Comparison of ENCODE assay signal across 9 cellular contexts in genomic region chr1:46133181-46133658, GRCh38. TPM values are rescaled to one million over a fixed set of nuclear protein-coding genes. Genes with fewer than 3 reads are reported as not detected.
A peak's percentile ranks its signal among the peaks of the same experiment; 100 is the strongest.
DNase-seq lines count a peak whose midpoint lies in the region; ATAC-seq and TF ChIP-seq lines count a peak whose summit lies in the region.
"Had no signal": no experiment of that assay in that cellular context is flagged by ENCODE, and none has a peak within 500 bp of the region (broad histone marks: within the 10 kb centered on the region; RNA-seq: fewer than 3 reads in every experiment).

No MANE protein-coding gene starts in this region.

- H3K4me3 ChIP-seq in ACC112 (ENCODE audit: low read depth, low read length) (peak overlapping the region; percentile 96), lower lobe of right lung (peak overlapping the region; percentile 76), upper lobe of left lung (peak overlapping the region; percentile 53 to 75 (median 56))

- WGBS in upper lobe of left lung, 2 donors: 0% methylated on average over 19 to 21 of the region's 22 CpGs

- no peaks in the 10 kb centered on the region for H3K36me3 ChIP-seq in ACC112 (ENCODE audit: insufficient read depth, low read length)
- H3K36me3 ChIP-seq in lower lobe of right lung: no peaks in the 10 kb centered on the region
- no peaks in the 10 kb centered on the region for H3K36me3 ChIP-seq in upper lobe of left lung

- DNase-seq in GM13976 (ENCODE audit: low spot score) (peak; percentile 78), NCI-H187 treated with DMSO at 0.1 percent for 48 hours (lab: John Stamatoyannopoulos, UW) (peak; percentile 82), caudate nucleus (lab: John Stamatoyannopoulos, UW) (peak in 11 of 61 donors; percentile 44 to 94 (median 78)), lower lobe of right lung (no peak), upper lobe of left lung (peak in 1 of 2 donors; percentile 73), hippocampal formation (lab: John Stamatoyannopoulos, UW) (no peak)

- H3K79me2 ChIP-seq in ACC112 (ENCODE audit: control insufficient read depth, insufficient read depth, low read length, unreplicated experiment): peaks cover 30% of the 10 kb centered on the region

- H3K4me1 ChIP-seq in ACC112 (ENCODE audit: control insufficient read depth, insufficient read depth, low read length, unreplicated experiment) (peaks cover 35% of the 10 kb centered on the region), lower lobe of right lung (peaks cover 23% of the 10 kb centered on the region), upper lobe of left lung (peaks cover 17 to 29% (median 24%) of the 10 kb centered on the region in 4 donors)

- H3K27ac ChIP-seq in ACC112 (ENCODE audit: low read depth, low read length) (peak overlapping the region; percentile 94), caudate nucleus (ENCODE audit: low read depth, low read length) (peak overlapping the region; percentile 100), lower lobe of right lung (peak overlapping the region; percentile 95), upper lobe of left lung (peak overlapping the region; percentile 92 to 95 (median 94))

- intact Hi-C loops in lower lobe of right lung (cut with DNase I): no loop called here

- TF ChIP-seq CTCF in GM13976 (IDR thresholded peaks at IDR 0.05; ENCODE audit: borderline replicate concordance, control extremely low read depth, extremely low read depth, insufficient read depth, missing control alignments) (no peak), lower lobe of right lung (IDR thresholded peaks at IDR 0.05) (no peak), upper lobe of left lung (IDR thresholded peaks at IDR 0.05) (no peak)

- H3K27me3 ChIP-seq in ACC112 (ENCODE audit: insufficient read depth, low read length) (no peaks in the 10 kb centered on the region), lower lobe of right lung (ENCODE audit: low read depth) (peaks cover 11% of the 10 kb centered on the region), upper lobe of left lung (no peaks in the 10 kb centered on the region)

- peak overlapping the region; percentile 35 for H2AFZ ChIP-seq in ACC112 (ENCODE audit: low read length, unreplicated experiment)

- no peaks in the 10 kb centered on the region for H3K9me3 ChIP-seq in lower lobe of right lung
- no peaks in the 10 kb centered on the region for H3K9me3 ChIP-seq in upper lobe of left lung

- no peak for TF ChIP-seq EP300 in upper lobe of left lung (IDR thresholded peaks at IDR 0.05)

- TF ChIP-seq POLR2A in upper lobe of left lung (IDR thresholded peaks at IDR 0.05): peak in 1 of 4 donors; percentile 43

- in situ Hi-C loops in GM13976 (cut with MboI; ENCODE audit: low sequenced_read_pairs, unreplicated experiment): loop anchor here (10.0 kb wide), 1 partner anchor 58 kb away; no protein-coding TSS in a partner anchor

- ATAC-seq in HG02610 (IDR thresholded peaks at IDR 0.05; ENCODE audit: unreplicated experiment): peak; percentile 45
- ATAC-seq in lower lobe of right lung: peak; percentile 68 to 69
- ATAC-seq in upper lobe of left lung (ENCODE audit: low FRiP score in 2 of 2): peak; percentile 69 to 79

RNA-seq across cellular contexts. Expression of gene PIK3R3, which starts 0.8 kb away (rescaled TPM):
- total RNA-seq in lower lobe of right lung (39.2 TPM), upper lobe of left lung (10 to 100 TPM; 11.2 to 43.7 (median 33.0) TPM)

RNA-seq across cellular contexts. Expression of gene TSPAN1, which starts 41.7 kb away (rescaled TPM):
- 68.9 TPM for total RNA-seq in lower lobe of right lung
- 100 to 1,000 TPM in 1 of 6 donors, 10 to 100 TPM in 5; 12.2 to 109 (median 31.2) TPM for total RNA-seq in upper lobe of left lung

RNA-seq across cellular contexts. Expression of gene P3R3URF, which starts 43.1 kb away (rescaled TPM):
- total RNA-seq in lower lobe of right lung (not detected), upper lobe of left lung (not detected)
- total RNA-seq: T-helper 1 cell treated with Interleukin-12 subunit alpha and Interleukin-12 subunit beta and Interleukin-4 antibody, amounts not matched to agents 30 ng/mL and 1 ng/mL, for 36 hours had no signal

Comparison
In these comparisons a context has a peak if more than half of its experiments do, and no peak if none do; other contexts are left out.
1. DNase-seq: peak in GM13976 (single experiment) and NCI-H187 treated with DMSO at 0.1 percent for 48 hours (single experiment); none in lower lobe of right lung (single experiment) and hippocampal formation (0 of 2).
2. Peak in every context shown above with its lines, with median percentiles within 50 percentile points of each other: H3K27ac ChIP-seq, H3K4me3 ChIP-seq and ATAC-seq.